ENCODE assay signal across 1 cellular context in the genomic region with DNA sequence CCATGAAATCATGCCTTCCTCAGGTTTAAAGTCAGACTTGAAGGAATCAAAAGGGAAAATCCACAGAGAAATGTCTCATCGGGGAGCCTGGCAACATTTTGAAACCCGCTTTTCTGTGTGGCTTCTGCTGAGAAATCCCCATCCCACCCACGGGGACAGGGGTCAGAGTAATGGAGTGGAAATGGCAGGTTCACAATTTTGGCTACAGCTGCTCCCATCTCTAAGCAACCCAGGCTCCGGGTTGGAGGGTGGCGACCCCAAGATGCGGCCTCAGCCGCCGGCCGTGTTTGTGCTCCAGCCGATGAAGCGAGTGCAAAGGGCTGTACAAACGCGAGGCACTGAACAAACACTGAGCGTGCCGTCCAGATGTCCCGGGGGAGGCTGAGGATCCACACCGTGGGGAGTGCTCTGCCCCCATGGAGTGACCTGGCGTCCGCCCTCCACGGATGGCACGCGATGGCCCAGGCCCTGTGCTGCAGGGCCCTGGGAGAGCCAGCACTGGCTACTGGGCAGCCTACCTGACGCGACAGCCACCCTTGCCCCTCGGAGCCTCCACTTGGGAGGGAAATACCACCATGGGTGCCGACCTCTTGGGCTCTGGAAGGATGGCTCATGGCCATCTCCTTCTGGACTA.
TF ChIP-seq lines count a peak whose summit lies in the region.

No MANE protein-coding gene starts in this region.

TF ChIP-seq in HepG2, 621 proteins besides CTCF, POLR2A, EP300 and RAD21 (continued from another document and continues in another):
- TF ChIP-seq, protein P1, sequence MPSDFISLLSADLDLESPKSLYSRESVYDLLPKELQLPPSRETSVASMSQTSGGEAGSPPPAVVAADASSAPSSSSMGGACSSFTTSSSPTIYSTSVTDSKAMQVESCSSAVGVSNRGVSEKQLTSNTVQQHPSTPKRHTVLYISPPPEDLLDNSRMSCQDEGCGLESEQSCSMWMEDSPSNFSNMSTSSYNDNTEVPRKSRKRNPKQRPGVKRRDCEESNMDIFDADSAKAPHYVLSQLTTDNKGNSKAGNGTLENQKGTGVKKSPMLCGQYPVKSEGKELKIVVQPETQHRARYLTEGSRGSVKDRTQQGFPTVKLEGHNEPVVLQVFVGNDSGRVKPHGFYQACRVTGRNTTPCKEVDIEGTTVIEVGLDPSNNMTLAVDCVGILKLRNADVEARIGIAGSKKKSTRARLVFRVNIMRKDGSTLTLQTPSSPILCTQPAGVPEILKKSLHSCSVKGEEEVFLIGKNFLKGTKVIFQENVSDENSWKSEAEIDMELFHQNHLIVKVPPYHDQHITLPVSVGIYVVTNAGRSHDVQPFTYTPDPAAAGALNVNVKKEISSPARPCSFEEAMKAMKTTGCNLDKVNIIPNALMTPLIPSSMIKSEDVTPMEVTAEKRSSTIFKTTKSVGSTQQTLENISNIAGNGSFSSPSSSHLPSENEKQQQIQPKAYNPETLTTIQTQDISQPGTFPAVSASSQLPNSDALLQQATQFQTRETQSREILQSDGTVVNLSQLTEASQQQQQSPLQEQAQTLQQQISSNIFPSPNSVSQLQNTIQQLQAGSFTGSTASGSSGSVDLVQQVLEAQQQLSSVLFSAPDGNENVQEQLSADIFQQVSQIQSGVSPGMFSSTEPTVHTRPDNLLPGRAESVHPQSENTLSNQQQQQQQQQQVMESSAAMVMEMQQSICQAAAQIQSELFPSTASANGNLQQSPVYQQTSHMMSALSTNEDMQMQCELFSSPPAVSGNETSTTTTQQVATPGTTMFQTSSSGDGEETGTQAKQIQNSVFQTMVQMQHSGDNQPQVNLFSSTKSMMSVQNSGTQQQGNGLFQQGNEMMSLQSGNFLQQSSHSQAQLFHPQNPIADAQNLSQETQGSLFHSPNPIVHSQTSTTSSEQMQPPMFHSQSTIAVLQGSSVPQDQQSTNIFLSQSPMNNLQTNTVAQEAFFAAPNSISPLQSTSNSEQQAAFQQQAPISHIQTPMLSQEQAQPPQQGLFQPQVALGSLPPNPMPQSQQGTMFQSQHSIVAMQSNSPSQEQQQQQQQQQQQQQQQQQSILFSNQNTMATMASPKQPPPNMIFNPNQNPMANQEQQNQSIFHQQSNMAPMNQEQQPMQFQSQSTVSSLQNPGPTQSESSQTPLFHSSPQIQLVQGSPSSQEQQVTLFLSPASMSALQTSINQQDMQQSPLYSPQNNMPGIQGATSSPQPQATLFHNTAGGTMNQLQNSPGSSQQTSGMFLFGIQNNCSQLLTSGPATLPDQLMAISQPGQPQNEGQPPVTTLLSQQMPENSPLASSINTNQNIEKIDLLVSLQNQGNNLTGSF (CRISPR knock-in tag; IDR thresholded peaks at IDR 0.05): no peak
- TF ChIP-seq ZNF737 (CRISPR knock-in tag; IDR thresholded peaks at IDR 0.05; ENCODE audit: borderline replicate concordance): no peak
- TF ChIP-seq REXO4 (CRISPR knock-in tag; IDR thresholded peaks at IDR 0.05; ENCODE audit: borderline replicate concordance): no peak
- TF ChIP-seq ATF7 (IDR thresholded peaks at IDR 0.05): no peak
- TF ChIP-seq ATF7 (CRISPR knock-in tag; IDR thresholded peaks at IDR 0.05): no peak
- peak; percentile 23; the same call in 1 of the 2 replicates for TF ChIP-seq KDM6A (CRISPR knock-in tag; IDR thresholded peaks at IDR 0.05; ENCODE audit: low read depth)
- TF ChIP-seq ZNF598 (CRISPR knock-in tag; IDR thresholded peaks at IDR 0.05; ENCODE audit: borderline replicate concordance): no peak
- no peak for TF ChIP-seq KDM4B (CRISPR knock-in tag; IDR thresholded peaks at IDR 0.05)
- TF ChIP-seq SOX6 (IDR thresholded peaks at IDR 0.05): no peak
- TF ChIP-seq SOX6 (CRISPR knock-in tag; IDR thresholded peaks at IDR 0.05): peak; percentile 31; the same call in 1 of the 2 replicates
- TF ChIP-seq FOXK2 (IDR thresholded peaks at IDR 0.05): no peak
- TF ChIP-seq ZMAT3 (CRISPR knock-in tag; conservative IDR thresholded peaks at IDR 0.05): no peak
- TF ChIP-seq, protein P2, sequence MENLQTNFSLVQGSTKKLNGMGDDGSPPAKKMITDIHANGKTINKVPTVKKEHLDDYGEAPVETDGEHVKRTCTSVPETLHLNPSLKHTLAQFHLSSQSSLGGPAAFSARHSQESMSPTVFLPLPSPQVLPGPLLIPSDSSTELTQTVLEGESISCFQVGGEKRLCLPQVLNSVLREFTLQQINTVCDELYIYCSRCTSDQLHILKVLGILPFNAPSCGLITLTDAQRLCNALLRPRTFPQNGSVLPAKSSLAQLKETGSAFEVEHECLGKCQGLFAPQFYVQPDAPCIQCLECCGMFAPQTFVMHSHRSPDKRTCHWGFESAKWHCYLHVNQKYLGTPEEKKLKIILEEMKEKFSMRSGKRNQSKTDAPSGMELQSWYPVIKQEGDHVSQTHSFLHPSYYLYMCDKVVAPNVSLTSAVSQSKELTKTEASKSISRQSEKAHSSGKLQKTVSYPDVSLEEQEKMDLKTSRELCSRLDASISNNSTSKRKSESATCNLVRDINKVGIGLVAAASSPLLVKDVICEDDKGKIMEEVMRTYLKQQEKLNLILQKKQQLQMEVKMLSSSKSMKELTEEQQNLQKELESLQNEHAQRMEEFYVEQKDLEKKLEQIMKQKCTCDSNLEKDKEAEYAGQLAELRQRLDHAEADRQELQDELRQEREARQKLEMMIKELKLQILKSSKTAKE (CRISPR knock-in tag; IDR thresholded peaks at IDR 0.05; ENCODE audit: borderline replicate concordance): 0 out of 2 replicates have a peak, but pooled peaks have one; percentile 12
- no peak for TF ChIP-seq ZNF282 (IDR thresholded peaks at IDR 0.05; ENCODE audit: partially characterized antibody)
- TF ChIP-seq EZH2 (conservative IDR thresholded peaks at IDR 0.05; ENCODE audit: low read depth, low read length): no peak
- TF ChIP-seq TBX2 (CRISPR knock-in tag; IDR thresholded peaks at IDR 0.05; ENCODE audit: borderline replicate concordance): peak; percentile 42; the same call in 1 of the 2 replicates
- TF ChIP-seq DNMT3B (CRISPR knock-in tag; conservative IDR thresholded peaks at IDR 0.05): no peak
- peak; percentile 51 for TF ChIP-seq SPEN (CRISPR knock-in tag; IDR thresholded peaks at IDR 0.05; ENCODE audit: low read depth)
- TF ChIP-seq, protein P3, sequence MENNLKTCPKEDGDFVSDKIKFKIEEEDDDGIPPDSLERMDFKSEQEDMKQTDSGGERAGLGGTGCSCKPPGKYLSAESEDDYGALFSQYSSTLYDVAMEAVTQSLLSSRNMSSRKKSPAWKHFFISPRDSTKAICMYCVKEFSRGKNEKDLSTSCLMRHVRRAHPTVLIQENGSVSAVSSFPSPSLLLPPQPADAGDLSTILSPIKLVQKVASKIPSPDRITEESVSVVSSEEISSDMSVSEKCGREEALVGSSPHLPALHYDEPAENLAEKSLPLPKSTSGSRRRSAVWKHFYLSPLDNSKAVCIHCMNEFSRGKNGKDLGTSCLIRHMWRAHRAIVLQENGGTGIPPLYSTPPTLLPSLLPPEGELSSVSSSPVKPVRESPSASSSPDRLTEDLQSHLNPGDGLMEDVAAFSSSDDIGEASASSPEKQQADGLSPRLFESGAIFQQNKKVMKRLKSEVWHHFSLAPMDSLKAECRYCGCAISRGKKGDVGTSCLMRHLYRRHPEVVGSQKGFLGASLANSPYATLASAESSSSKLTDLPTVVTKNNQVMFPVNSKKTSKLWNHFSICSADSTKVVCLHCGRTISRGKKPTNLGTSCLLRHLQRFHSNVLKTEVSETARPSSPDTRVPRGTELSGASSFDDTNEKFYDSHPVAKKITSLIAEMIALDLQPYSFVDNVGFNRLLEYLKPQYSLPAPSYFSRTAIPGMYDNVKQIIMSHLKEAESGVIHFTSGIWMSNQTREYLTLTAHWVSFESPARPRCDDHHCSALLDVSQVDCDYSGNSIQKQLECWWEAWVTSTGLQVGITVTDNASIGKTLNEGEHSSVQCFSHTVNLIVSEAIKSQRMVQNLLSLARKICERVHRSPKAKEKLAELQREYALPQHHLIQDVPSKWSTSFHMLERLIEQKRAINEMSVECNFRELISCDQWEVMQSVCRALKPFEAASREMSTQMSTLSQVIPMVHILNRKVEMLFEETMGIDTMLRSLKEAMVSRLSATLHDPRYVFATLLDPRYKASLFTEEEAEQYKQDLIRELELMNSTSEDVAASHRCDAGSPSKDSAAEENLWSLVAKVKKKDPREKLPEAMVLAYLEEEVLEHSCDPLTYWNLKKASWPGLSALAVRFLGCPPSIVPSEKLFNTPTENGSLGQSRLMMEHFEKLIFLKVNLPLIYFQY (CRISPR knock-in tag; IDR thresholded peaks at IDR 0.05; ENCODE audit: borderline replicate concordance): no peak
- TF ChIP-seq, protein P4, sequence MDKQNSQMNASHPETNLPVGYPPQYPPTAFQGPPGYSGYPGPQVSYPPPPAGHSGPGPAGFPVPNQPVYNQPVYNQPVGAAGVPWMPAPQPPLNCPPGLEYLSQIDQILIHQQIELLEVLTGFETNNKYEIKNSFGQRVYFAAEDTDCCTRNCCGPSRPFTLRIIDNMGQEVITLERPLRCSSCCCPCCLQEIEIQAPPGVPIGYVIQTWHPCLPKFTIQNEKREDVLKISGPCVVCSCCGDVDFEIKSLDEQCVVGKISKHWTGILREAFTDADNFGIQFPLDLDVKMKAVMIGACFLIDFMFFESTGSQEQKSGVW (CRISPR knock-in tag; IDR thresholded peaks at IDR 0.05; ENCODE audit: borderline replicate concordance): no peak
- TF ChIP-seq, protein P5, sequence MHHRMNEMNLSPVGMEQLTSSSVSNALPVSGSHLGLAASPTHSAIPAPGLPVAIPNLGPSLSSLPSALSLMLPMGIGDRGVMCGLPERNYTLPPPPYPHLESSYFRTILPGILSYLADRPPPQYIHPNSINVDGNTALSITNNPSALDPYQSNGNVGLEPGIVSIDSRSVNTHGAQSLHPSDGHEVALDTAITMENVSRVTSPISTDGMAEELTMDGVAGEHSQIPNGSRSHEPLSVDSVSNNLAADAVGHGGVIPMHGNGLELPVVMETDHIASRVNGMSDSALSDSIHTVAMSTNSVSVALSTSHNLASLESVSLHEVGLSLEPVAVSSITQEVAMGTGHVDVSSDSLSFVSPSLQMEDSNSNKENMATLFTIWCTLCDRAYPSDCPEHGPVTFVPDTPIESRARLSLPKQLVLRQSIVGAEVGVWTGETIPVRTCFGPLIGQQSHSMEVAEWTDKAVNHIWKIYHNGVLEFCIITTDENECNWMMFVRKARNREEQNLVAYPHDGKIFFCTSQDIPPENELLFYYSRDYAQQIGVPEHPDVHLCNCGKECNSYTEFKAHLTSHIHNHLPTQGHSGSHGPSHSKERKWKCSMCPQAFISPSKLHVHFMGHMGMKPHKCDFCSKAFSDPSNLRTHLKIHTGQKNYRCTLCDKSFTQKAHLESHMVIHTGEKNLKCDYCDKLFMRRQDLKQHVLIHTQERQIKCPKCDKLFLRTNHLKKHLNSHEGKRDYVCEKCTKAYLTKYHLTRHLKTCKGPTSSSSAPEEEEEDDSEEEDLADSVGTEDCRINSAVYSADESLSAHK (CRISPR knock-in tag; IDR thresholded peaks at IDR 0.05; ENCODE audit: borderline replicate concordance): no peak
- no peak for TF ChIP-seq DPF2 (CRISPR knock-in tag; IDR thresholded peaks at IDR 0.05; ENCODE audit: borderline replicate concordance, low read depth)
- TF ChIP-seq ZNF614 (CRISPR knock-in tag; IDR thresholded peaks at IDR 0.05; ENCODE audit: borderline replicate concordance): peak; percentile 46; the same call in 1 of the 2 replicates
- TF ChIP-seq CCAR2 (optimal IDR thresholded peaks at IDR 0.05; ENCODE audit: low read depth, low read length): no peak
- peak; percentile 81; the same call in 1 of the 2 replicates for TF ChIP-seq MTA1 (CRISPR knock-in tag; IDR thresholded peaks at IDR 0.05; ENCODE audit: borderline replicate concordance)
- TF ChIP-seq ZNF333 (CRISPR knock-in tag; IDR thresholded peaks at IDR 0.05; ENCODE audit: borderline replicate concordance): 0 out of 2 replicates have a peak, but pooled peaks have one; percentile 1
- 0 out of 4 replicates have a peak, but pooled peaks of 1 of the 2 experiments have one; percentile 29 for TF ChIP-seq KLF16 (CRISPR knock-in tag; IDR thresholded peaks at IDR 0.05)
- TF ChIP-seq KMT2A (CRISPR knock-in tag; IDR thresholded peaks at IDR 0.05): 0 out of 2 replicates have a peak, but pooled peaks have one; percentile 54
- no peak for TF ChIP-seq ONECUT2 (CRISPR knock-in tag; IDR thresholded peaks at IDR 0.05)
- no peak for TF ChIP-seq ZEB1 (IDR thresholded peaks at IDR 0.05; ENCODE audit: insufficient replicate concordance, low read depth)
- TF ChIP-seq RXRA (CRISPR knock-in tag; IDR thresholded peaks at IDR 0.05): peak; percentile 43; the same call in 1 of the 2 replicates
- peak; percentile 39; the same call in 1 of the 2 replicates for TF ChIP-seq KAT8 (CRISPR knock-in tag; IDR thresholded peaks at IDR 0.05)
- TF ChIP-seq SALL1 (CRISPR knock-in tag; IDR thresholded peaks at IDR 0.05): peak; percentile 73
- TF ChIP-seq FIP1L1 (IDR thresholded peaks at IDR 0.05; ENCODE audit: borderline replicate concordance, insufficient read depth, low read depth, low read length): no peak
- 0 out of 2 replicates have a peak, but pooled peaks have one; percentile 9 for TF ChIP-seq FOSL2 (CRISPR knock-in tag; IDR thresholded peaks at IDR 0.05)
- no peak for TF ChIP-seq POLR2AphosphoS2 (IDR thresholded peaks at IDR 0.05; ENCODE audit: low read depth, low read length)
- no peak for TF ChIP-seq HHEX (CRISPR knock-in tag; IDR thresholded peaks at IDR 0.05)
- TF ChIP-seq TP53 (CRISPR knock-in tag; conservative IDR thresholded peaks at IDR 0.05): no peak
- TF ChIP-seq ZFX (CRISPR knock-in tag; IDR thresholded peaks at IDR 0.05; ENCODE audit: low read depth): peak; percentile 77
- TF ChIP-seq ZNF563 (CRISPR knock-in tag; IDR thresholded peaks at IDR 0.05): peak; percentile 52; the same call in 1 of the 2 replicates
- no peak for TF ChIP-seq ZMYM2 (CRISPR knock-in tag; IDR thresholded peaks at IDR 0.05)
- TF ChIP-seq PCBP2 (optimal IDR thresholded peaks at IDR 0.05; ENCODE audit: low read depth, low read length, poor library complexity, severe bottlenecking): no peak
- no peak for TF ChIP-seq BRD4 (CRISPR knock-in tag; IDR thresholded peaks at IDR 0.05)
- TF ChIP-seq, protein P6, sequence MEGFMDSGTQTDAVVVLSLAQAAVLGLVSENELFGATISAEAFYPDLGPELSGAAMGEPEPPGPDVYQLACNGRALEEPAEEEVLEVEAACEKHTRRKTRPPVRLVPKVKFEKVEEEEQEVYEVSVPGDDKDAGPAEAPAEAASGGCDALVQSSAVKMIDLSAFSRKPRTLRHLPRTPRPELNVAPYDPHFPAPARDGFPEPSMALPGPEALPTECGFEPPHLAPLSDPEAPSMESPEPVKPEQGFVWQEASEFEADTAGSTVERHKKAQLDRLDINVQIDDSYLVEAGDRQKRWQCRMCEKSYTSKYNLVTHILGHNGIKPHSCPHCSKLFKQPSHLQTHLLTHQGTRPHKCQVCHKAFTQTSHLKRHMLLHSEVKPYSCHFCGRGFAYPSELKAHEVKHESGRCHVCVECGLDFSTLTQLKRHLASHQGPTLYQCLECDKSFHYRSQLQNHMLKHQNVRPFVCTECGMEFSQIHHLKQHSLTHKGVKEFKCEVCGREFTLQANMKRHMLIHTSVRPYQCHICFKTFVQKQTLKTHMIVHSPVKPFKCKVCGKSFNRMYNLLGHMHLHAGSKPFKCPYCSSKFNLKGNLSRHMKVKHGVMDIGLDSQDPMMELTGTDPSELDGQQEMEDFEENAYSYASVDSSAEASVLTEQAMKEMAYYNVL (CRISPR knock-in tag; IDR thresholded peaks at IDR 0.05; ENCODE audit: borderline replicate concordance): 0 out of 2 replicates have a peak, but pooled peaks have one; percentile 42
- no peak for TF ChIP-seq PTBP1 (IDR thresholded peaks at IDR 0.05; ENCODE audit: low read depth, low read length, poor library complexity, severe bottlenecking)
- TF ChIP-seq ZBTB42 (CRISPR knock-in tag; IDR thresholded peaks at IDR 0.05): no peak
